Comparison of ENCODE assay signal across 1 cellular context in the genomic region with DNA sequence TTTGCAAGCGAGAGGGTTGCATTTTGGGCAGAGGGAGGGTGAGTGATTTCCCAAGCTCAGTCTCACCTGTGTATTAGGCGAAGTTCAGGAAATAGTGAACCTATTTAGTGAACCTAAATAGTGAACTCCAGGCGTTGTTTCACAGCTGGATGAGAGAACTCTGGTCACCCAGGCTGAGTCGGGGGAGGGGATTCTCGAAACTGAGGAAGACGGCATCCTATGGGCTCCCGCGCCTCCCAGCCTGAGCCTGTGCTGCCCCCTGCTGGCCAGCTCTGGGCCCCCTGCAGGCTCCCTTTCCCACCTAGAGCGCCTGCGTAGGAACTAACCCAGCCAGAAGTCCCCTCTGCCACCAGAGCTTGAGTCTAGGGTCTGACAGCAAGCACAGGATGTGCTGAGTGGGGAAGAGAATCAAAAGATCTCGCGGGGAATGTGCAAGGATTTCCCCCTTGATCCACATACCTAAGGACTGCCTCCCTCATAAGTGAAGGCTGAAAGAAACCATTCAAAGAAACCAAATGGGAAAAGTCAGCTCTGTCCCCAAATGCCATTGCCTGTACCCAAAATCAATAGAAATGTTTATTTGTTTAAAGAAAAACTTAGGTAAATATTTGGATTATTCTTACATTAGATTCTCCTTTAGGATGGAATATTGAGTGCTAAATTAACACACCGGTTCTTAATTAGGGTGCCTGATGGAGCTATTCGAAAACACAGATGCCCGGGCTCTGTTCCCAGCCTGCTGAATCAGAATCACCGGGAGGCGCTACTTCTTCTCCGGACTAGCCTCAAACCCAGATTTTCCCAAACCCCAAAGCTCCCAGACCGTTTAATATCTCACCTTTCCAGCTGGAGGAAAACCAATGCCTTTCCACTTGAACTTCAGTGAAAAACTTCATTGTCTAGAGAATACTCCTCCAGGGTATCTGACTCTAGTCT.
TF ChIP-seq lines count a peak whose summit lies in the region.

No MANE protein-coding gene starts in this region.

TF ChIP-seq in HepG2, 621 proteins besides CTCF, POLR2A, EP300 and RAD21 (continued from another document and continues in another):
- peak; percentile 75; the same call in 1 of the 2 replicates for TF ChIP-seq ZNF800 (CRISPR knock-in tag; IDR thresholded peaks at IDR 0.05)
- TF ChIP-seq FOXA3 (CRISPR knock-in tag; IDR thresholded peaks at IDR 0.05): peak; percentile 38; the same call in 1 of the 2 replicates
- TF ChIP-seq ZNF512B (CRISPR knock-in tag; IDR thresholded peaks at IDR 0.05; ENCODE audit: borderline replicate concordance): no peak
- peak; percentile 49; the same call in 1 of the 2 replicates for TF ChIP-seq BORCS8-MEF2B (CRISPR knock-in tag; IDR thresholded peaks at IDR 0.05)
- no peak for TF ChIP-seq SOX13 (IDR thresholded peaks at IDR 0.05)
- peak in 1 of 2 experiments; percentile 43; a peak in 2 of 4 replicates for TF ChIP-seq SOX13 (CRISPR knock-in tag; conservative IDR thresholded peaks at IDR 0.05 in 1 of 2, IDR thresholded peaks at IDR 0.05 in 1 of 2)
- TF ChIP-seq ONECUT2 (CRISPR knock-in tag; IDR thresholded peaks at IDR 0.05): 0 out of 2 replicates have a peak, but pooled peaks have one; percentile 10
- TF ChIP-seq, protein P1, sequence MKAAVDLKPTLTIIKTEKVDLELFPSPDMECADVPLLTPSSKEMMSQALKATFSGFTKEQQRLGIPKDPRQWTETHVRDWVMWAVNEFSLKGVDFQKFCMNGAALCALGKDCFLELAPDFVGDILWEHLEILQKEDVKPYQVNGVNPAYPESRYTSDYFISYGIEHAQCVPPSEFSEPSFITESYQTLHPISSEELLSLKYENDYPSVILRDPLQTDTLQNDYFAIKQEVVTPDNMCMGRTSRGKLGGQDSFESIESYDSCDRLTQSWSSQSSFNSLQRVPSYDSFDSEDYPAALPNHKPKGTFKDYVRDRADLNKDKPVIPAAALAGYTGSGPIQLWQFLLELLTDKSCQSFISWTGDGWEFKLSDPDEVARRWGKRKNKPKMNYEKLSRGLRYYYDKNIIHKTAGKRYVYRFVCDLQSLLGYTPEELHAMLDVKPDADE (CRISPR knock-in tag; IDR thresholded peaks at IDR 0.05): 0 out of 2 replicates have a peak, but pooled peaks have one; percentile 48
- no peak for TF ChIP-seq SNRNP70 (IDR thresholded peaks at IDR 0.05; ENCODE audit: low read depth, low read length)
- no peak for TF ChIP-seq PHF8 (CRISPR knock-in tag; IDR thresholded peaks at IDR 0.05)
- TF ChIP-seq ZBTB3 (CRISPR knock-in tag; IDR thresholded peaks at IDR 0.05; ENCODE audit: borderline replicate concordance, low read depth): no peak; the same call in 1 of the 2 replicates
- TF ChIP-seq RCOR2 (CRISPR knock-in tag; IDR thresholded peaks at IDR 0.05): 0 out of 2 replicates have a peak, but pooled peaks have one; percentile 54
- no peak for TF ChIP-seq NR1H2 (CRISPR knock-in tag; IDR thresholded peaks at IDR 0.05; ENCODE audit: borderline replicate concordance, low read depth)
- TF ChIP-seq, protein P2, sequence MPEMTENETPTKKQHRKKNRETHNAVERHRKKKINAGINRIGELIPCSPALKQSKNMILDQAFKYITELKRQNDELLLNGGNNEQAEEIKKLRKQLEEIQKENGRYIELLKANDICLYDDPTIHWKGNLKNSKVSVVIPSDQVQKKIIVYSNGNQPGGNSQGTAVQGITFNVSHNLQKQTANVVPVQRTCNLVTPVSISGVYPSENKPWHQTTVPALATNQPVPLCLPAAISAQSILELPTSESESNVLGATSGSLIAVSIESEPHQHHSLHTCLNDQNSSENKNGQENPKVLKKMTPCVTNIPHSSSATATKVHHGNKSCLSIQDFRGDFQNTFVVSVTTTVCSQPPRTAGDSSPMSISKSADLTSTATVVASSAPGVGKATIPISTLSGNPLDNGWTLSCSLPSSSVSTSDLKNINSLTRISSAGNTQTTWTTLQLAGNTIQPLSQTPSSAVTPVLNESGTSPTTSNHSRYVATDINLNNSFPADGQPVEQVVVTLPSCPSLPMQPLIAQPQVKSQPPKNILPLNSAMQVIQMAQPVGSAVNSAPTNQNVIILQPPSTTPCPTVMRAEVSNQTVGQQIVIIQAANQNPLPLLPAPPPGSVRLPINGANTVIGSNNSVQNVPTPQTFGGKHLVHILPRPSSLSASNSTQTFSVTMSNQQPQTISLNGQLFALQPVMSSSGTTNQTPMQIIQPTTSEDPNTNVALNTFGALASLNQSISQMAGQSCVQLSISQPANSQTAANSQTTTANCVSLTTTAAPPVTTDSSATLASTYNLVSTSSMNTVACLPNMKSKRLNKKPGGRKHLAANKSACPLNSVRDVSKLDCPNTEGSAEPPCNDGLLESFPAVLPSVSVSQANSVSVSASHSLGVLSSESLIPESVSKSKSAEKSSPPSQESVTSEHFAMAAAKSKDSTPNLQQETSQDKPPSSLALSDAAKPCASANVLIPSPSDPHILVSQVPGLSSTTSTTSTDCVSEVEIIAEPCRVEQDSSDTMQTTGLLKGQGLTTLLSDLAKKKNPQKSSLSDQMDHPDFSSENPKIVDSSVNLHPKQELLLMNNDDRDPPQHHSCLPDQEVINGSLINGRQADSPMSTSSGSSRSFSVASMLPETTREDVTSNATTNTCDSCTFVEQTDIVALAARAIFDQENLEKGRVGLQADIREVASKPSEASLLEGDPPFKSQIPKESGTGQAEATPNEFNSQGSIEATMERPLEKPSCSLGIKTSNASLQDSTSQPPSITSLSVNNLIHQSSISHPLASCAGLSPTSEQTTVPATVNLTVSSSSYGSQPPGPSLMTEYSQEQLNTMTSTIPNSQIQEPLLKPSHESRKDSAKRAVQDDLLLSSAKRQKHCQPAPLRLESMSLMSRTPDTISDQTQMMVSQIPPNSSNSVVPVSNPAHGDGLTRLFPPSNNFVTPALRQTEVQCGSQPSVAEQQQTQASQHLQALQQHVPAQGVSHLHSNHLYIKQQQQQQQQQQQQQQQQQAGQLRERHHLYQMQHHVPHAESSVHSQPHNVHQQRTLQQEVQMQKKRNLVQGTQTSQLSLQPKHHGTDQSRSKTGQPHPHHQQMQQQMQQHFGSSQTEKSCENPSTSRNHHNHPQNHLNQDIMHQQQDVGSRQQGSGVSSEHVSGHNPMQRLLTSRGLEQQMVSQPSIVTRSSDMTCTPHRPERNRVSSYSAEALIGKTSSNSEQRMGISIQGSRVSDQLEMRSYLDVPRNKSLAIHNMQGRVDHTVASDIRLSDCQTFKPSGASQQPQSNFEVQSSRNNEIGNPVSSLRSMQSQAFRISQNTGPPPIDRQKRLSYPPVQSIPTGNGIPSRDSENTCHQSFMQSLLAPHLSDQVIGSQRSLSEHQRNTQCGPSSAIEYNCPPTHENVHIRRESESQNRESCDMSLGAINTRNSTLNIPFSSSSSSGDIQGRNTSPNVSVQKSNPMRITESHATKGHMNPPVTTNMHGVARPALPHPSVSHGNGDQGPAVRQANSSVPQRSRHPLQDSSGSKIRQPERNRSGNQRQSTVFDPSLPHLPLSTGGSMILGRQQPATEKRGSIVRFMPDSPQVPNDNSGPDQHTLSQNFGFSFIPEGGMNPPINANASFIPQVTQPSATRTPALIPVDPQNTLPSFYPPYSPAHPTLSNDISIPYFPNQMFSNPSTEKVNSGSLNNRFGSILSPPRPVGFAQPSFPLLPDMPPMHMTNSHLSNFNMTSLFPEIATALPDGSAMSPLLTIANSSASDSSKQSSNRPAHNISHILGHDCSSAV (CRISPR knock-in tag; IDR thresholded peaks at IDR 0.05; ENCODE audit: borderline replicate concordance): no peak
- TF ChIP-seq ZC3H13 (CRISPR knock-in tag; IDR thresholded peaks at IDR 0.05): no peak
- peak; percentile 56; the same call in 1 of the 2 replicates for TF ChIP-seq RXRB (CRISPR knock-in tag; IDR thresholded peaks at IDR 0.05; ENCODE audit: borderline replicate concordance)
- TF ChIP-seq ASH2L (IDR thresholded peaks at IDR 0.05; ENCODE audit: insufficient read length, low read depth, low read length): no peak
- TF ChIP-seq, protein P3, sequence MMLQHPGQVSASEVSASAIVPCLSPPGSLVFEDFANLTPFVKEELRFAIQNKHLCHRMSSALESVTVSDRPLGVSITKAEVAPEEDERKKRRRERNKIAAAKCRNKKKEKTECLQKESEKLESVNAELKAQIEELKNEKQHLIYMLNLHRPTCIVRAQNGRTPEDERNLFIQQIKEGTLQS (CRISPR knock-in tag; IDR thresholded peaks at IDR 0.05): no peak
- TF ChIP-seq, protein P4, sequence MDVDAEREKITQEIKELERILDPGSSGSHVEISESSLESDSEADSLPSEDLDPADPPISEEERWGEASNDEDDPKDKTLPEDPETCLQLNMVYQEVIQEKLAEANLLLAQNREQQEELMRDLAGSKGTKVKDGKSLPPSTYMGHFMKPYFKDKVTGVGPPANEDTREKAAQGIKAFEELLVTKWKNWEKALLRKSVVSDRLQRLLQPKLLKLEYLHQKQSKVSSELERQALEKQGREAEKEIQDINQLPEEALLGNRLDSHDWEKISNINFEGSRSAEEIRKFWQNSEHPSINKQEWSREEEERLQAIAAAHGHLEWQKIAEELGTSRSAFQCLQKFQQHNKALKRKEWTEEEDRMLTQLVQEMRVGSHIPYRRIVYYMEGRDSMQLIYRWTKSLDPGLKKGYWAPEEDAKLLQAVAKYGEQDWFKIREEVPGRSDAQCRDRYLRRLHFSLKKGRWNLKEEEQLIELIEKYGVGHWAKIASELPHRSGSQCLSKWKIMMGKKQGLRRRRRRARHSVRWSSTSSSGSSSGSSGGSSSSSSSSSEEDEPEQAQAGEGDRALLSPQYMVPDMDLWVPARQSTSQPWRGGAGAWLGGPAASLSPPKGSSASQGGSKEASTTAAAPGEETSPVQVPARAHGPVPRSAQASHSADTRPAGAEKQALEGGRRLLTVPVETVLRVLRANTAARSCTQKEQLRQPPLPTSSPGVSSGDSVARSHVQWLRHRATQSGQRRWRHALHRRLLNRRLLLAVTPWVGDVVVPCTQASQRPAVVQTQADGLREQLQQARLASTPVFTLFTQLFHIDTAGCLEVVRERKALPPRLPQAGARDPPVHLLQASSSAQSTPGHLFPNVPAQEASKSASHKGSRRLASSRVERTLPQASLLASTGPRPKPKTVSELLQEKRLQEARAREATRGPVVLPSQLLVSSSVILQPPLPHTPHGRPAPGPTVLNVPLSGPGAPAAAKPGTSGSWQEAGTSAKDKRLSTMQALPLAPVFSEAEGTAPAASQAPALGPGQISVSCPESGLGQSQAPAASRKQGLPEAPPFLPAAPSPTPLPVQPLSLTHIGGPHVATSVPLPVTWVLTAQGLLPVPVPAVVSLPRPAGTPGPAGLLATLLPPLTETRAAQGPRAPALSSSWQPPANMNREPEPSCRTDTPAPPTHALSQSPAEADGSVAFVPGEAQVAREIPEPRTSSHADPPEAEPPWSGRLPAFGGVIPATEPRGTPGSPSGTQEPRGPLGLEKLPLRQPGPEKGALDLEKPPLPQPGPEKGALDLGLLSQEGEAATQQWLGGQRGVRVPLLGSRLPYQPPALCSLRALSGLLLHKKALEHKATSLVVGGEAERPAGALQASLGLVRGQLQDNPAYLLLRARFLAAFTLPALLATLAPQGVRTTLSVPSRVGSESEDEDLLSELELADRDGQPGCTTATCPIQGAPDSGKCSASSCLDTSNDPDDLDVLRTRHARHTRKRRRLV (CRISPR knock-in tag; IDR thresholded peaks at IDR 0.05): no peak
- TF ChIP-seq ZSCAN21 (CRISPR knock-in tag; IDR thresholded peaks at IDR 0.05; ENCODE audit: borderline replicate concordance): no peak
- TF ChIP-seq MXD4 (CRISPR knock-in tag; IDR thresholded peaks at IDR 0.05): peak; percentile 40; the same call in 1 of the 2 replicates
- no peak for TF ChIP-seq ZNF740 (CRISPR knock-in tag; IDR thresholded peaks at IDR 0.05)
- TF ChIP-seq, protein P5, sequence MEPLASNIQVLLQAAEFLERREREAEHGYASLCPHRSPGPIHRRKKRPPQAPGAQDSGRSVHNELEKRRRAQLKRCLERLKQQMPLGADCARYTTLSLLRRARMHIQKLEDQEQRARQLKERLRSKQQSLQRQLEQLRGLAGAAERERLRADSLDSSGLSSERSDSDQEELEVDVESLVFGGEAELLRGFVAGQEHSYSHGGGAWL (CRISPR knock-in tag; IDR thresholded peaks at IDR 0.05): 0 out of 2 replicates have a peak, but pooled peaks have one; percentile 21
- TF ChIP-seq SALL2 (CRISPR knock-in tag; IDR thresholded peaks at IDR 0.05): peak; percentile 60; the same call in 1 of the 2 replicates
- TF ChIP-seq YY1 (IDR thresholded peaks at IDR 0.05; ENCODE audit: insufficient read depth, insufficient replicate concordance, low read depth, low read length): peak; percentile 79
- TF ChIP-seq SMARCC2 (IDR thresholded peaks at IDR 0.05): no peak
- peak; percentile 94; the same call in 1 of the 2 replicates for TF ChIP-seq NFKB2 (CRISPR knock-in tag; IDR thresholded peaks at IDR 0.05; ENCODE audit: borderline replicate concordance)
- 0 out of 2 replicates have a peak, but pooled peaks have one; percentile 45 for TF ChIP-seq ZNF776 (CRISPR knock-in tag; IDR thresholded peaks at IDR 0.05)
- TF ChIP-seq HIVEP1 (CRISPR knock-in tag; IDR thresholded peaks at IDR 0.05): no peak
- TF ChIP-seq ZMYM2 (CRISPR knock-in tag; IDR thresholded peaks at IDR 0.05): 0 out of 2 replicates have a peak, but pooled peaks have one; percentile 20
- TF ChIP-seq ZNF33A (CRISPR knock-in tag; IDR thresholded peaks at IDR 0.05; ENCODE audit: borderline replicate concordance): no peak
